In genomic region chr7:2567663-2568238, GRCh38 we compare ENCODE assay signal across 8 cellular contexts. TPM values are rescaled to one million over a fixed set of nuclear protein-coding genes. Genes with fewer than 3 reads are reported as not detected.
A peak's percentile ranks its signal among the peaks of the same experiment; 100 is the strongest.
DNase-seq lines count a peak whose midpoint lies in the region; ATAC-seq and TF ChIP-seq lines count a peak whose summit lies in the region.

No MANE protein-coding gene starts in this region.

- TF ChIP-seq CTCF in BJ (IDR thresholded peaks at IDR 0.05; ENCODE audit: insufficient read depth, low read depth, low read length) = peak; percentile 76
- TF ChIP-seq CTCF in LNCaP clone FGC (IDR thresholded peaks at IDR 0.05; ENCODE audit: control insufficient read depth, extremely low read depth, insufficient read depth) = peak; percentile 24; the same call in 1 of the 2 replicates
- no peak for TF ChIP-seq CTCF in coronary artery (IDR thresholded peaks at IDR 0.05)

- no peak for ATAC-seq in GM18858 (IDR thresholded peaks at IDR 0.05; ENCODE audit: unreplicated experiment)
- no peak for ATAC-seq in HG03139 (IDR thresholded peaks at IDR 0.05; ENCODE audit: unreplicated experiment)
- no peak for ATAC-seq in GM18870 (IDR thresholded peaks at IDR 0.05; ENCODE audit: unreplicated experiment)

- no peak overlapping the region for H3K27ac ChIP-seq in coronary artery

- H3K4me3 ChIP-seq in BJ (ENCODE audit: low read depth, low read length) (no peak overlapping the region), LNCaP clone FGC (ENCODE audit: low read depth, low read length) (no peak overlapping the region), coronary artery (peak overlapping the region; percentile 16)

- CTCF ChIA-PET in BJ (lab: Yijun Ruan, JAX) = interaction anchor here (0.6 to 3.9 kb wide), 31 partner anchors 8 to 192 kb away, joined by 3 to 47 read pairs (median 4); no protein-coding TSS in a partner anchor

- H3K27me3 ChIP-seq in BJ (ENCODE audit: control insufficient read depth, insufficient read depth, low read length) = no peaks in the 10 kb centered on the region

- no peaks in the 10 kb centered on the region; the same call in 1 of the 2 replicates for H3K36me3 ChIP-seq in BJ (ENCODE audit: control insufficient read depth, insufficient read depth, low read length)

- POLR2A ChIA-PET in BJ (lab: Charles Lee) = no interaction called here

- no peak for DNase-seq in BJ (ENCODE audit: low read depth)
- no peak for DNase-seq in LNCaP clone FGC (ENCODE audit: low read depth)
- no peak for DNase-seq in coronary artery (ENCODE audit: low spot score)
- peak; percentile 31 for DNase-seq in middle frontal gyrus (ENCODE audit: extremely low spot score, low spot score)
- DNase-seq in activated CD4-positive, CD25-positive, alpha-beta regulatory T cell (lab: John Stamatoyannopoulos, UW) = no peak

RNA-seq across cellular contexts. Expression of gene IQCE, which starts 9.0 kb away (rescaled TPM):
- 6.8 and 9.9 TPM in 2 replicates for polyA plus RNA-seq in BJ (2011; rRNA removed)
- polyA minus RNA-seq in BJ (2011; rRNA and poly(A)+ RNA removed) = 7.5 and 8.6 TPM in 2 replicates

RNA-seq across cellular contexts. Expression of gene BRAT1, which starts 12.4 kb away (rescaled TPM):
- 9.1 and 17.9 TPM in 2 replicates for polyA plus RNA-seq in BJ (2011; rRNA removed)
- polyA minus RNA-seq in BJ (2011; rRNA and poly(A)+ RNA removed) = 7.7 and 8.5 TPM in 2 replicates

RNA-seq across cellular contexts. Expression of gene LFNG, which starts 48.2 kb away (rescaled TPM):
- 2.0 and 3.1 TPM in 2 replicates for polyA plus RNA-seq in BJ (2011; rRNA removed)
- polyA minus RNA-seq in BJ (2011; rRNA and poly(A)+ RNA removed) = 2.2 TPM in 2 replicates
